In the genomic region with DNA sequence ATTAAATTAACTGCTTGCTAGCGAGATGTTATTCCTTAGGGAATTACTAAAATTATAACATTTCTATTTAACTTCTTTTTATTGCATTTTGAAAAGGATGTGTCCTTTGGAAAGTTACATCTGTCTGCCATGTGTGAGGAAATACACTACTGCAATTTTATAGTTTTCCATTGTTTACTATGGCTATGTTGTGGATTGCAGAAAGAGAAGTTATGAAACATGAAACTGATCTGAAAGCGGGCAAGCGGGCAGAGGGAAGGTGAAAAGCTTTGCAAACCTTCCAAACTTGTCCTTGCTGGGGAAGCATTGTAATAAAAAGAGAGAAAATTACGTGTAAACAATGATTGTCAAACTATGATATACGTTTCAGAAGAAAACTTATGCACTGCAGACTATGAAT, we compare ENCODE assay signal across 1 cellular context.
TF ChIP-seq lines count a peak whose summit lies in the region.

No MANE protein-coding gene starts in this region.

TF ChIP-seq in IMR-90, 13 proteins besides CTCF, POLR2A, EP300 and RAD21 (continued from another document):
- TF ChIP-seq FOS (IDR thresholded peaks at IDR 0.05; ENCODE audit: low read depth, low read length): no peak
- TF ChIP-seq, protein P1, sequence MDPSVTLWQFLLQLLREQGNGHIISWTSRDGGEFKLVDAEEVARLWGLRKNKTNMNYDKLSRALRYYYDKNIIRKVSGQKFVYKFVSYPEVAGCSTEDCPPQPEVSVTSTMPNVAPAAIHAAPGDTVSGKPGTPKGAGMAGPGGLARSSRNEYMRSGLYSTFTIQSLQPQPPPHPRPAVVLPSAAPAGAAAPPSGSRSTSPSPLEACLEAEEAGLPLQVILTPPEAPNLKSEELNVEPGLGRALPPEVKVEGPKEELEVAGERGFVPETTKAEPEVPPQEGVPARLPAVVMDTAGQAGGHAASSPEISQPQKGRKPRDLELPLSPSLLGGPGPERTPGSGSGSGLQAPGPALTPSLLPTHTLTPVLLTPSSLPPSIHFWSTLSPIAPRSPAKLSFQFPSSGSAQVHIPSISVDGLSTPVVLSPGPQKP (IDR thresholded peaks at IDR 0.05; ENCODE audit: borderline replicate concordance, low read depth, low read length): no peak
- TF ChIP-seq RFX5 (IDR thresholded peaks at IDR 0.05; ENCODE audit: low read depth, low read length): no peak
- no peak for TF ChIP-seq RCOR1 (IDR thresholded peaks at IDR 0.05; ENCODE audit: insufficient replicate concordance, low read length)
- TF ChIP-seq SMC3 (IDR thresholded peaks at IDR 0.05; ENCODE audit: low read depth, low read length): no peak
- no peak for TF ChIP-seq NFE2L2 (IDR thresholded peaks at IDR 0.05; ENCODE audit: low read depth, low read length)
- TF ChIP-seq MAFK (IDR thresholded peaks at IDR 0.05; ENCODE audit: low read depth, low read length): no peak
